12 cellular contexts compared by ENCODE assay signal in the genomic region with DNA sequence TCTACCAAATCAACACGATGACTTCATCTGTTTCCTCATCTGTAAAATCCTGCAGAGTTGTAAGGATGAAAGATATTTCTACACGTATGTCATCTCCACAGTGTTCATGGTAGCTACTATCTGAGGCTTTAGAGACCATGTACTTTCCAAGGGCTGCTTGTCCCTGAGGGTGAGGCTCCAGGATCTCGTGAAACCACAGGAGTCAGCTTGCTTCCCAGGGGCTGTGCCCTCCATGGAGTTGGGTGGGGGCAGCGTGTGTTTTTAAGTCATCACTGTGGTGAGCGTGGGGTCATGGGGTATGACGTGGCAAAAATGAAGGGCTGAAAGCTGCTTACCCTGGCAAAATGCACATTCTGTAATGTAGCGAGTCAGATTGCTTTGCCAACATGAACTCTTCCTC.
DNase-seq lines count a peak whose midpoint lies in the region; ATAC-seq and TF ChIP-seq lines count a peak whose summit lies in the region.
"Had no signal": no experiment of that assay in that cellular context is flagged by ENCODE, and none has a peak within 500 bp of the region (broad histone marks: within the 10 kb centered on the region; RNA-seq: fewer than 3 reads in every experiment).

No MANE protein-coding gene starts in this region.

- DNase-seq in UCSD-AML1 (lab: John Stamatoyannopoulos, UW; ENCODE audit: unreplicated experiment) (peak; percentile 29), fibroblast of pulmonary artery (ENCODE audit: low read depth) (peak; percentile 78), tibial artery (no peak), NCI-H1092 treated with DMSO at 0.1 percent for 48 hours (lab: John Stamatoyannopoulos, UW) (no peak), AML-193 (lab: John Stamatoyannopoulos, UW) (no peak), lower lobe of right lung (no peak)
- DNase-seq: gastrocnemius medialis, NCI-H510A, upper lobe of left lung had no signal

- H3K4me3 ChIP-seq in HEK293 (ENCODE audit: low read depth, low read length) (no peak overlapping the region), fibroblast of pulmonary artery (replicated peaks; ENCODE audit: low read depth, low read length) (no peak overlapping the region), tibial artery (no peak overlapping the region), lower lobe of right lung (no peak overlapping the region)
- H3K4me3 ChIP-seq: gastrocnemius medialis, prostate gland, upper lobe of left lung had no signal

- ATAC-seq in GM19395 (IDR thresholded peaks at IDR 0.05; ENCODE audit: unreplicated experiment) (no peak), lower lobe of right lung (no peak)
- ATAC-seq: gastrocnemius medialis had no signal

- intact Hi-C loops in tibial artery (cut with DNase I; ENCODE audit: low total_unique reads), result no loop called here
- intact Hi-C loops in lower lobe of right lung (cut with DNase I), result no loop called here

- CTCF ChIA-PET in HEK293 (lab: Yijun Ruan, JAX), result interaction anchor here (0.6 to 3.5 kb wide), 6 partner anchors 9 to 556 kb away, joined by 4 to 15 read pairs (median 5); no protein-coding TSS in a partner anchor

- H3K9me3 ChIP-seq in HEK293 (ENCODE audit: control insufficient read depth, insufficient read depth, low read depth, low read length), result no peaks in the 10 kb centered on the region
- no peaks in the 10 kb centered on the region for H3K9me3 ChIP-seq in tibial artery
- H3K9me3 ChIP-seq in lower lobe of right lung, result no peaks in the 10 kb centered on the region
- H3K9me3 ChIP-seq: gastrocnemius medialis, prostate gland, upper lobe of left lung had no signal

- TF ChIP-seq CTCF in HEK293 (tag by site-specific recombination; IDR thresholded peaks at IDR 0.05) (no peak), fibroblast of pulmonary artery (IDR thresholded peaks at IDR 0.05; ENCODE audit: low read length, missing control alignments) (no peak), tibial artery (IDR thresholded peaks at IDR 0.05) (no peak), lower lobe of right lung (IDR thresholded peaks at IDR 0.05) (no peak)

- H3K27ac ChIP-seq in HEK293 (ENCODE audit: extremely low read depth, low read depth, low read length) (no peak overlapping the region), tibial artery (peak overlapping the region; percentile 24 to 32), lower lobe of right lung (no peak overlapping the region)
- H3K27ac ChIP-seq: gastrocnemius medialis, prostate gland, upper lobe of left lung had no signal

- H3K27me3 ChIP-seq in tibial artery (no peaks in the 10 kb centered on the region), lower lobe of right lung (ENCODE audit: low read depth) (no peaks in the 10 kb centered on the region)
- H3K27me3 ChIP-seq: gastrocnemius medialis, upper lobe of left lung had no signal

- POLR2A ChIA-PET in HEK293 (lab: Yijun Ruan, JAX), result no interaction called here

- H3K36me3 ChIP-seq in HEK293 (ENCODE audit: control insufficient read depth in 2 of 2, insufficient read depth in 1 of 2, low read length in 2 of 2) (no peaks in the 10 kb centered on the region), tibial artery (no peaks in the 10 kb centered on the region), lower lobe of right lung (no peaks in the 10 kb centered on the region)
- H3K36me3 ChIP-seq: gastrocnemius medialis, prostate gland, upper lobe of left lung had no signal

- H3K4me1 ChIP-seq in HEK293 (ENCODE audit: control insufficient read depth, insufficient read depth, low read length) (peaks cover 7% of the 10 kb centered on the region; the same call in 1 of the 2 replicates), tibial artery (peaks cover 0 to 55% (median 21%) of the 10 kb centered on the region in 4 donors), lower lobe of right lung (no peaks in the 10 kb centered on the region)
- H3K4me1 ChIP-seq: prostate gland had no signal

TF ChIP-seq in HEK293, 187 proteins besides CTCF, POLR2A, EP300 and RAD21:
- no peak for TF ChIP-seq GLI2 (tag by site-specific recombination; IDR thresholded peaks at IDR 0.05; ENCODE audit: borderline replicate concordance, low read depth)
- no peak for TF ChIP-seq ZNF26 (tag by site-specific recombination; IDR thresholded peaks at IDR 0.05)
- no peak for TF ChIP-seq IKZF3 (tag by site-specific recombination; IDR thresholded peaks at IDR 0.05)
- TF ChIP-seq MYNN (tag by site-specific recombination; IDR thresholded peaks at IDR 0.05; ENCODE audit: borderline replicate concordance), result no peak
- no peak for TF ChIP-seq ZNF670 (tag by site-specific recombination; IDR thresholded peaks at IDR 0.05; ENCODE audit: low read depth)
- no peak for TF ChIP-seq ZNF514 (tag by site-specific recombination; IDR thresholded peaks at IDR 0.05)
- no peak for TF ChIP-seq SETDB1 (IDR thresholded peaks at IDR 0.05; ENCODE audit: insufficient read length, low read length)
- no peak for TF ChIP-seq ZNF449 (tag by site-specific recombination; IDR thresholded peaks at IDR 0.05)
- TF ChIP-seq ZNF37A (tag by site-specific recombination; IDR thresholded peaks at IDR 0.05), result no peak
- no peak for TF ChIP-seq ZSCAN18 (tag by site-specific recombination; IDR thresholded peaks at IDR 0.05)
- no peak for TF ChIP-seq ZBTB44 (tag by site-specific recombination; IDR thresholded peaks at IDR 0.05)
- peak; percentile 65 for TF ChIP-seq ZIC2 (tag by site-specific recombination; IDR thresholded peaks at IDR 0.05)
- 0 out of 2 replicates have a peak, but pooled peaks have one; percentile 36 for TF ChIP-seq ZNF558 (tag by site-specific recombination; IDR thresholded peaks at IDR 0.05)
- no peak for TF ChIP-seq ZNF266 (tag by site-specific recombination; IDR thresholded peaks at IDR 0.05; ENCODE audit: low read depth)

Comparison
In these comparisons a context has a peak if more than half of its experiments do, and no peak if none do; other contexts are left out.
1. H3K27ac ChIP-seq: peak in tibial artery (2 of 2); none in HEK293 (single experiment) and lower lobe of right lung (single experiment).
2. DNase-seq: peak in UCSD-AML1 (single experiment) and fibroblast of pulmonary artery (single experiment); none in tibial artery (0 of 2), NCI-H1092 treated with DMSO at 0.1 percent for 48 hours (single experiment), AML-193 (0 of 2) and lower lobe of right lung (single experiment).